8 cellular contexts compared by ENCODE assay signal in genomic region chr3:169148448-169149348, GRCh38.
DNase-seq lines count a peak whose midpoint lies in the region; ATAC-seq and TF ChIP-seq lines count a peak whose summit lies in the region.

No MANE protein-coding gene starts in this region.

- H3K4me1 Mint-ChIP-seq in activated CD8-positive, alpha-beta T cell treated with anti-CD3 and anti-CD28 coated beads, Interleukin-2, amount 10 ng/mL, durations not matched to agents 7 days and 5 days (ENCODE audit: low read depth), result peaks cover 23% of the 10 kb centered on the region
- H3K4me1 Mint-ChIP-seq in activated CD8-positive, alpha-beta T cell treated with anti-CD3 and anti-CD28 coated beads for 36 hours (ENCODE audit: low read depth), result peaks cover 16% of the 10 kb centered on the region
- H3K4me1 Mint-ChIP-seq in activated naive CD4-positive, alpha-beta T cell treated with anti-CD3 and anti-CD28 coated beads, Interleukin-2, amount 10 ng/mL, durations not matched to agents 7 days and 5 days, result peaks cover 23% of the 10 kb centered on the region
- peaks cover 14% of the 10 kb centered on the region for H3K4me1 Mint-ChIP-seq in activated T-helper 17 cell treated with anti-CD3 and anti-CD28 coated beads, Interleukin-2, amount 50 U/mL, for 72 hours

- no peak overlapping the region for H3K27ac ChIP-seq in SK-N-MC
- no peak overlapping the region for H3K27ac ChIP-seq in iPS DF 6.9 (ENCODE audit: low read length)
- peak overlapping the region; percentile 26 to 62 for H3K27ac ChIP-seq in uterus

- WGBS in iPS DF 6.9 (ENCODE audit: insufficient coverage, insufficient read length), result no CpG with 5 or more reads among the region's 24 CpGs

- no peak overlapping the region for H3K9ac ChIP-seq in SK-N-MC (ENCODE audit: insufficient read length)

- H3K27me3 ChIP-seq in iPS DF 6.9 (ENCODE audit: control insufficient read depth, insufficient read depth, low read length) (peaks cover 12% of the 10 kb centered on the region), uterus (peaks cover 11 to 48% of the 10 kb centered on the region in 2 donors)

- no peak overlapping the region for H3K27ac Mint-ChIP-seq in activated CD8-positive, alpha-beta T cell treated with anti-CD3 and anti-CD28 coated beads, Interleukin-2, amount 10 ng/mL, durations not matched to agents 7 days and 5 days
- no peak overlapping the region for H3K27ac Mint-ChIP-seq in activated CD8-positive, alpha-beta T cell treated with anti-CD3 and anti-CD28 coated beads for 36 hours
- H3K27ac Mint-ChIP-seq in activated naive CD4-positive, alpha-beta T cell treated with anti-CD3 and anti-CD28 coated beads, Interleukin-2, amount 10 ng/mL, durations not matched to agents 7 days and 5 days, result no peak overlapping the region
- H3K27ac Mint-ChIP-seq in activated T-helper 17 cell treated with anti-CD3 and anti-CD28 coated beads, Interleukin-2, amount 50 U/mL, for 72 hours, result no peak overlapping the region

- H3K9me3 Mint-ChIP-seq in activated CD8-positive, alpha-beta T cell treated with anti-CD3 and anti-CD28 coated beads, Interleukin-2, amount 10 ng/mL, durations not matched to agents 7 days and 5 days (ENCODE audit: insufficient read depth), result no peaks in the 10 kb centered on the region
- H3K9me3 Mint-ChIP-seq in activated CD8-positive, alpha-beta T cell treated with anti-CD3 and anti-CD28 coated beads for 36 hours, result no peaks in the 10 kb centered on the region
- no peaks in the 10 kb centered on the region for H3K9me3 Mint-ChIP-seq in activated naive CD4-positive, alpha-beta T cell treated with anti-CD3 and anti-CD28 coated beads, Interleukin-2, amount 10 ng/mL, durations not matched to agents 7 days and 5 days
- no peaks in the 10 kb centered on the region for H3K9me3 Mint-ChIP-seq in activated T-helper 17 cell treated with anti-CD3 and anti-CD28 coated beads, Interleukin-2, amount 50 U/mL, for 72 hours

- H3K36me3 ChIP-seq in SK-N-MC (ENCODE audit: insufficient read depth, low read length) (no peaks in the 10 kb centered on the region), iPS DF 6.9 (ENCODE audit: control insufficient read depth, insufficient read depth, low read length) (no peaks in the 10 kb centered on the region), uterus (no peaks in the 10 kb centered on the region)

- no peak overlapping the region for H3K4me3 Mint-ChIP-seq in activated CD8-positive, alpha-beta T cell treated with anti-CD3 and anti-CD28 coated beads, Interleukin-2, amount 10 ng/mL, durations not matched to agents 7 days and 5 days
- H3K4me3 Mint-ChIP-seq in activated CD8-positive, alpha-beta T cell treated with anti-CD3 and anti-CD28 coated beads for 36 hours, result no peak overlapping the region
- H3K4me3 Mint-ChIP-seq in activated naive CD4-positive, alpha-beta T cell treated with anti-CD3 and anti-CD28 coated beads, Interleukin-2, amount 10 ng/mL, durations not matched to agents 7 days and 5 days, result no peak overlapping the region
- no peak overlapping the region for H3K4me3 Mint-ChIP-seq in activated T-helper 17 cell treated with anti-CD3 and anti-CD28 coated beads, Interleukin-2, amount 50 U/mL, for 72 hours

- DNase-seq in activated CD8-positive, alpha-beta T cell treated with anti-CD3 and anti-CD28 coated beads, Interleukin-2, amount 10 ng/mL, durations not matched to agents 7 days and 5 days, result no peak
- DNase-seq in activated CD8-positive, alpha-beta T cell treated with anti-CD3 and anti-CD28 coated beads for 36 hours, result no peak
- DNase-seq in SK-N-MC (ENCODE audit: low read depth, low spot score) (no peak), iPS DF 6.9 (ENCODE audit: low read depth, low spot score) (no peak), uterus (peak in 1 of 2 donors; percentile 24), retina (no peak)
- DNase-seq in activated naive CD4-positive, alpha-beta T cell treated with anti-CD3 and anti-CD28 coated beads, Interleukin-2, amount 10 ng/mL, durations not matched to agents 7 days and 5 days, result no peak

- H3K4me1 ChIP-seq in iPS DF 6.9 (ENCODE audit: control insufficient read depth, insufficient read depth, low read length), result no peaks in the 10 kb centered on the region
- no peaks in the 10 kb centered on the region for H3K4me1 ChIP-seq in uterus

- intact Hi-C loops in activated CD8-positive, alpha-beta T cell treated with anti-CD3 and anti-CD28 coated beads for 36 hours (cut with micrococcal nuclease), result loop anchor here (2.0 to 5.0 kb wide), 3 partner anchors 512 to 594 kb away; no protein-coding TSS in a partner anchor
- intact Hi-C loops in uterus (cut with DNase I; ENCODE audit: low total_unique reads), result no loop called here

- CTCF ChIA-PET in activated CD8-positive, alpha-beta T cell treated with anti-CD3 and anti-CD28 coated beads, Interleukin-2, amount 10 ng/mL, durations not matched to agents 7 days and 5 days (lab: Charles Lee), result interaction anchor here (0.7 to 6.2 kb wide), 15 partner anchors 11 to 520 kb away, joined by 3 to 57 read pairs (median 5); partner anchors contain the start of gene MECOM
- CTCF ChIA-PET in activated CD8-positive, alpha-beta T cell treated with anti-CD3 and anti-CD28 coated beads for 36 hours (lab: Charles Lee), result interaction anchor here (0.7 to 5.0 kb wide), 27 partner anchors 9 to 592 kb away, joined by 3 to 52 read pairs (median 3); no protein-coding TSS in a partner anchor
- CTCF ChIA-PET in activated naive CD4-positive, alpha-beta T cell treated with anti-CD3 and anti-CD28 coated beads, Interleukin-2, amount 10 ng/mL, durations not matched to agents 7 days and 5 days (lab: Charles Lee), result interaction anchor here (0.7 to 5.2 kb wide), 16 partner anchors 8 to 937 kb away, joined by 3 to 50 read pairs (median 5); partner anchors contain the start of gene MECOM

- no peak for TF ChIP-seq CTCF in activated CD8-positive, alpha-beta T cell treated with anti-CD3 and anti-CD28 coated beads for 36 hours (IDR thresholded peaks at IDR 0.05)
- TF ChIP-seq CTCF in uterus (IDR thresholded peaks at IDR 0.05), result no peak

- ATAC-seq in activated CD8-positive, alpha-beta T cell treated with anti-CD3 and anti-CD28 coated beads, Interleukin-2, amount 10 ng/mL, durations not matched to agents 7 days and 5 days, result peak; percentile 27
- no peak for ATAC-seq in activated CD8-positive, alpha-beta T cell treated with anti-CD3 and anti-CD28 coated beads for 36 hours
- no peak for ATAC-seq in activated T-helper 17 cell treated with anti-CD3 and anti-CD28 coated beads, Interleukin-2, amount 50 U/mL, for 72 hours (replicated peaks)

- H3K9me3 ChIP-seq in SK-N-MC (ENCODE audit: low read depth, low read length) (no peaks in the 10 kb centered on the region), iPS DF 6.9 (ENCODE audit: control insufficient read depth, insufficient read depth, low read length) (no peaks in the 10 kb centered on the region), uterus (no peaks in the 10 kb centered on the region)

- POLR2A ChIA-PET in activated CD8-positive, alpha-beta T cell treated with anti-CD3 and anti-CD28 coated beads, Interleukin-2, amount 10 ng/mL, durations not matched to agents 7 days and 5 days (lab: Charles Lee), result no interaction called here
- POLR2A ChIA-PET in activated CD8-positive, alpha-beta T cell treated with anti-CD3 and anti-CD28 coated beads for 36 hours (lab: Charles Lee), result interaction anchor here (1.1 kb wide), 1 partner anchor 600 kb away, joined by 3 read pairs; no protein-coding TSS in a partner anchor

- H3K27me3 Mint-ChIP-seq in activated CD8-positive, alpha-beta T cell treated with anti-CD3 and anti-CD28 coated beads, Interleukin-2, amount 10 ng/mL, durations not matched to agents 7 days and 5 days (ENCODE audit: low read depth), result peaks cover 63% of the 10 kb centered on the region
- H3K27me3 Mint-ChIP-seq in activated CD8-positive, alpha-beta T cell treated with anti-CD3 and anti-CD28 coated beads for 36 hours, result peaks cover 59% of the 10 kb centered on the region
- peaks cover 64% of the 10 kb centered on the region for H3K27me3 Mint-ChIP-seq in activated naive CD4-positive, alpha-beta T cell treated with anti-CD3 and anti-CD28 coated beads, Interleukin-2, amount 10 ng/mL, durations not matched to agents 7 days and 5 days
- peaks cover 61% of the 10 kb centered on the region for H3K27me3 Mint-ChIP-seq in activated T-helper 17 cell treated with anti-CD3 and anti-CD28 coated beads, Interleukin-2, amount 50 U/mL, for 72 hours

- H3K4me3 ChIP-seq in SK-N-MC (peak overlapping the region; percentile 72), iPS DF 6.9 (ENCODE audit: low read length) (peak overlapping the region; percentile 41; the same call in 1 of the 2 replicates), uterus (no peak overlapping the region)

- TF ChIP-seq POLR2A in uterus (IDR thresholded peaks at IDR 0.05), result no peak

- H3K36me3 Mint-ChIP-seq in activated CD8-positive, alpha-beta T cell treated with anti-CD3 and anti-CD28 coated beads, Interleukin-2, amount 10 ng/mL, durations not matched to agents 7 days and 5 days (ENCODE audit: low read depth), result peaks cover 2% of the 10 kb centered on the region
- no peaks in the 10 kb centered on the region for H3K36me3 Mint-ChIP-seq in activated CD8-positive, alpha-beta T cell treated with anti-CD3 and anti-CD28 coated beads for 36 hours (ENCODE audit: low read depth)
- peaks cover 2% of the 10 kb centered on the region for H3K36me3 Mint-ChIP-seq in activated naive CD4-positive, alpha-beta T cell treated with anti-CD3 and anti-CD28 coated beads, Interleukin-2, amount 10 ng/mL, durations not matched to agents 7 days and 5 days
- H3K36me3 Mint-ChIP-seq in activated T-helper 17 cell treated with anti-CD3 and anti-CD28 coated beads, Interleukin-2, amount 50 U/mL, for 72 hours (ENCODE audit: low read depth), result no peaks in the 10 kb centered on the region

Comparison
In these comparisons a context has a peak if more than half of its experiments do, and no peak if none do; other contexts are left out.
1. H3K27ac ChIP-seq: peak in uterus (2 of 2); none in SK-N-MC (single experiment) and iPS DF 6.9 (single experiment).
2. H3K4me3 ChIP-seq: peak in SK-N-MC (single experiment) and iPS DF 6.9 (single experiment); none in uterus (0 of 2).